1 cellular context compared by ENCODE assay signal in genomic region chr2:233979748-233980147, GRCh38.
TF ChIP-seq lines count a peak whose summit lies in the region.

No MANE protein-coding gene starts in this region.

TF ChIP-seq in IMR-90, 13 proteins besides CTCF, POLR2A, EP300 and RAD21:
- TF ChIP-seq NFE2L2 (IDR thresholded peaks at IDR 0.05; ENCODE audit: low read depth, low read length) (no peak), SMC3 (IDR thresholded peaks at IDR 0.05; ENCODE audit: low read depth, low read length) (no peak), FOS (IDR thresholded peaks at IDR 0.05; ENCODE audit: low read depth, low read length) (no peak), ELK1 (IDR thresholded peaks at IDR 0.05; ENCODE audit: borderline replicate concordance, low read depth, low read length) (no peak)
